Comparison of ENCODE assay signal across 23 cellular contexts in the genomic region with DNA sequence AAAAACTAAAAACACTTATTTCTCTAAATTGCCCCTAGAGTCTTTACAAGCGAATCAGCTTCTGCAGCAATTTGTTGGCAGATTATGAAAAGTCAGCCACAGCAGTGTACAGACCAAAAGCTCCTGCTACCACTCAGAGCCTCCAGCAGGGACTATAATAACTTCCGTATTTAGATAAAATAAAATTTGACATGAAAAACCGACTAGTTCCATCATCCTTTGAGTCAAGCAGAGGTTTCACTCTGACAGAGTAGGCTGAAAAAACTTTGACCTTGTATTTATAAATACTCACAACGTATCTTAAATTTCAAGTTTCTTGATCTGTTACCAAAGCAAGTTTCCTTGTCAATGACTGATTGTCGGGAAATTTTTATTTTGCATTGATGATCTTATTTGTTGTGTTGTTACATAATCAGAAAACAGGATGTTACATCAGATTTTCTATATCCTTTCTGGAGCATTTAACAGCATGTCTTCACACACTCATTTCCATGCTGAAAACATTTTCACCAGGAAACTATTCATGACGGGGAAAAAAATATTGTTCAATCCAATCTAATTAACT.
DNase-seq lines count a peak whose midpoint lies in the region; ATAC-seq and TF ChIP-seq lines count a peak whose summit lies in the region.
"Had no signal": no experiment of that assay in that cellular context is flagged by ENCODE, and none has a peak within 500 bp of the region (broad histone marks: within the 10 kb centered on the region; RNA-seq: fewer than 3 reads in every experiment).

No MANE protein-coding gene starts in this region.

- H3K9me2 ChIP-seq in OCI-LY7 (ENCODE audit: insufficient read depth, low read length), result no peaks in the 10 kb centered on the region
- H3K9me2 ChIP-seq in GM23248 (ENCODE audit: insufficient read depth), result no peaks in the 10 kb centered on the region

- no peaks in the 10 kb centered on the region for H3K36me3 ChIP-seq in OCI-LY7 (ENCODE audit: insufficient read depth, low read length)
- no peaks in the 10 kb centered on the region for H3K36me3 ChIP-seq in GM23248 (ENCODE audit: low read depth)
- H3K36me3 ChIP-seq: breast epithelium, thoracic aorta had no signal

- H3K36me3 Mint-ChIP-seq in stimulated activated naive CD8-positive, alpha-beta T cell treated with anti-CD3 and anti-CD28 coated beads, Interleukin-15, Interleukin-2, amounts not matched to agents 100 ng/mL and 50 ng/mL, for 24 hours (ENCODE audit: low read depth), result no peaks in the 10 kb centered on the region
- H3K36me3 Mint-ChIP-seq: activated CD8-positive, alpha-beta memory T cell treated with anti-CD3 and anti-CD28 coated beads, Interleukin-2, amount 10 ng/mL, durations not matched to agents 7 days and 5 days; CD14-positive monocyte; mesothelial cell of epicardium had no signal

- H3K9me3 ChIP-seq in OCI-LY7 (ENCODE audit: low read length), result no peaks in the 10 kb centered on the region
- H3K9me3 ChIP-seq in GM23248 (ENCODE audit: low read depth), result no peaks in the 10 kb centered on the region
- H3K9me3 ChIP-seq: breast epithelium, thoracic aorta had no signal

- intact Hi-C loops in OCI-LY7 (cut with micrococcal nuclease; ENCODE audit: unreplicated experiment), result no loop called here

- no peaks in the 10 kb centered on the region for H3F3A ChIP-seq in GM23248 (ENCODE audit: insufficient read depth)

- no peaks in the 10 kb centered on the region for H3K27me3 Mint-ChIP-seq in stimulated activated naive CD8-positive, alpha-beta T cell treated with anti-CD3 and anti-CD28 coated beads, Interleukin-15, Interleukin-2, amounts not matched to agents 100 ng/mL and 50 ng/mL, for 24 hours
- no peaks in the 10 kb centered on the region for H3K27me3 Mint-ChIP-seq in stimulated activated naive CD8-positive, alpha-beta T cell treated with anti-CD3 and anti-CD28 coated beads, Interleukin-15, amount 100 ng/mL, for 72 hours
- H3K27me3 Mint-ChIP-seq: activated CD8-positive, alpha-beta memory T cell treated with anti-CD3 and anti-CD28 coated beads, Interleukin-2, amount 10 ng/mL, durations not matched to agents 7 days and 5 days had no signal

- no peak for TF ChIP-seq CTCF in OCI-LY7 (conservative IDR thresholded peaks at IDR 0.05; ENCODE audit: low read length)

- H3K27me3 ChIP-seq in GM23248 (replicated peaks; ENCODE audit: insufficient read depth), result peaks cover 26% of the 10 kb centered on the region
- H3K27me3 ChIP-seq: breast epithelium had no signal

- H3K4me1 ChIP-seq in OCI-LY7 (ENCODE audit: insufficient read depth, low read length, poor library complexity, severe bottlenecking) (no peaks in the 10 kb centered on the region), GM23248 (ENCODE audit: insufficient read depth) (no peaks in the 10 kb centered on the region)
- H3K4me1 ChIP-seq: breast epithelium, parathyroid adenoma had no signal

- H2AFZ ChIP-seq in OCI-LY7 (ENCODE audit: low read length), result peak overlapping the region; percentile 12; the same call in 1 of the 2 replicates
- H2AFZ ChIP-seq in GM23248, result no peak overlapping the region
- H2AFZ ChIP-seq: parathyroid adenoma had no signal

- H3K4me2 ChIP-seq in OCI-LY7 (ENCODE audit: low read length) (peak overlapping the region; percentile 6; the same call in 1 of the 2 replicates), GM23248 (ENCODE audit: unreplicated experiment) (no peak overlapping the region)

- no peak overlapping the region for H3K9ac ChIP-seq in GM23248
- H3K9ac ChIP-seq: parathyroid adenoma had no signal

- no peaks in the 10 kb centered on the region for H3K79me2 ChIP-seq in OCI-LY7 (ENCODE audit: insufficient read depth, low read depth, low read length)
- no peaks in the 10 kb centered on the region for H3K79me2 ChIP-seq in GM23248 (ENCODE audit: insufficient read depth)
- H3K79me2 ChIP-seq: parathyroid adenoma had no signal

- no peaks in the 10 kb centered on the region for H3K4me1 Mint-ChIP-seq in stimulated activated naive CD8-positive, alpha-beta T cell treated with anti-CD3 and anti-CD28 coated beads, Interleukin-15, Interleukin-2, amounts not matched to agents 100 ng/mL and 50 ng/mL, for 24 hours (ENCODE audit: low read depth)
- H3K4me1 Mint-ChIP-seq in stimulated activated naive CD8-positive, alpha-beta T cell treated with anti-CD3 and anti-CD28 coated beads, Interleukin-15, amount 100 ng/mL, for 72 hours, result no peaks in the 10 kb centered on the region
- H3K4me1 Mint-ChIP-seq: activated CD8-positive, alpha-beta memory T cell treated with anti-CD3 and anti-CD28 coated beads, Interleukin-2, amount 10 ng/mL, durations not matched to agents 7 days and 5 days; CD14-positive monocyte had no signal

- no peaks in the 10 kb centered on the region for H3K9me3 Mint-ChIP-seq in stimulated activated naive CD8-positive, alpha-beta T cell treated with anti-CD3 and anti-CD28 coated beads, Interleukin-15, Interleukin-2, amounts not matched to agents 100 ng/mL and 50 ng/mL, for 24 hours
- H3K9me3 Mint-ChIP-seq in stimulated activated naive CD8-positive, alpha-beta T cell treated with anti-CD3 and anti-CD28 coated beads, Interleukin-15, amount 100 ng/mL, for 72 hours, result no peaks in the 10 kb centered on the region
- H3K9me3 Mint-ChIP-seq: CD14-positive monocyte, nephron had no signal

- H3K4me3 ChIP-seq in OCI-LY7 (ENCODE audit: low read depth, low read length, poor library complexity, severe bottlenecking), result no peak overlapping the region
- no peak overlapping the region for H3K4me3 ChIP-seq in GM23248
- H3K4me3 ChIP-seq: breast epithelium, coronary artery, thoracic aorta had no signal

- ATAC-seq in stimulated activated naive CD8-positive, alpha-beta T cell treated with anti-CD3 and anti-CD28 coated beads, Interleukin-15, amount 100 ng/mL, for 72 hours, result no peak
- ATAC-seq in HG03565 (IDR thresholded peaks at IDR 0.05; ENCODE audit: unreplicated experiment), result peak; percentile 69
- ATAC-seq in GM18511 (IDR thresholded peaks at IDR 0.05; ENCODE audit: unreplicated experiment), result no peak
- ATAC-seq: activated CD8-positive, alpha-beta memory T cell treated with anti-CD3 and anti-CD28 coated beads, Interleukin-2, amount 10 ng/mL, durations not matched to agents 7 days and 5 days; left colon; sciatic nerve had no signal

- H3K27ac Mint-ChIP-seq in stimulated activated naive CD8-positive, alpha-beta T cell treated with anti-CD3 and anti-CD28 coated beads, Interleukin-15, Interleukin-2, amounts not matched to agents 100 ng/mL and 50 ng/mL, for 24 hours, result peak overlapping the region; percentile 11
- peak overlapping the region in 1 of 2 donors; percentile 89 for H3K27ac Mint-ChIP-seq in stimulated activated naive CD8-positive, alpha-beta T cell treated with anti-CD3 and anti-CD28 coated beads, Interleukin-15, amount 100 ng/mL, for 72 hours
- H3K27ac Mint-ChIP-seq: activated CD8-positive, alpha-beta memory T cell treated with anti-CD3 and anti-CD28 coated beads, Interleukin-2, amount 10 ng/mL, durations not matched to agents 7 days and 5 days; CD14-positive monocyte; mesothelial cell of epicardium; nephron had no signal

- CTCF ChIA-PET in OCI-LY7 (lab: Charles Lee; ENCODE audit: unreplicated experiment), result no interaction called here

- no peak overlapping the region for H3K27ac ChIP-seq in OCI-LY7 (ENCODE audit: low read depth, low read length, poor library complexity, severe bottlenecking)
- H3K27ac ChIP-seq in GM23248, result no peak overlapping the region
- H3K27ac ChIP-seq: breast epithelium, parathyroid adenoma, thoracic aorta had no signal

- H3K4me3 Mint-ChIP-seq in stimulated activated naive CD8-positive, alpha-beta T cell treated with anti-CD3 and anti-CD28 coated beads, Interleukin-15, Interleukin-2, amounts not matched to agents 100 ng/mL and 50 ng/mL, for 24 hours, result no peak overlapping the region
- no peak overlapping the region for H3K4me3 Mint-ChIP-seq in stimulated activated naive CD8-positive, alpha-beta T cell treated with anti-CD3 and anti-CD28 coated beads, Interleukin-15, amount 100 ng/mL, for 72 hours
- H3K4me3 Mint-ChIP-seq: activated CD8-positive, alpha-beta memory T cell treated with anti-CD3 and anti-CD28 coated beads, Interleukin-2, amount 10 ng/mL, durations not matched to agents 7 days and 5 days; CD14-positive monocyte; mesothelial cell of epicardium; nephron had no signal

- no peak for DNase-seq in stimulated activated naive CD8-positive, alpha-beta T cell treated with anti-CD3 and anti-CD28 coated beads, Interleukin-15, amount 100 ng/mL, for 72 hours
- DNase-seq in OCI-LY7 (ENCODE audit: low spot score) (peak; percentile 25), NCI-H226 (no peak), C1 segment of cervical spinal cord (lab: John Stamatoyannopoulos, UW) (no peak), GM23248 (no peak)
- DNase-seq: activated CD8-positive, alpha-beta memory T cell treated with anti-CD3 and anti-CD28 coated beads, Interleukin-2, amount 10 ng/mL, durations not matched to agents 7 days and 5 days; activated effector memory CD4-positive, alpha-beta T cell treated with Interleukin-2 at 50 U/mL for 16 hours; DMS153; GF-D8; left colon; NCI-H187 treated with DMSO at 0.1 percent for 48 hours; T1000 had no signal

- H4K20me1 ChIP-seq in OCI-LY7 (ENCODE audit: insufficient read depth, low read length), result no peaks in the 10 kb centered on the region; the same call in 1 of the 2 replicates
- no peaks in the 10 kb centered on the region for H4K20me1 ChIP-seq in GM23248 (ENCODE audit: insufficient read depth)

- in situ Hi-C loops in GM23248 (cut with MboI), result no loop called here

- 50 to 55% methylated on average over 6 of the region's 6 CpGs for whole genome bisulfite sequencing in GM23248 (ENCODE audit: low coverage in 1 of 2, low lambda C conversion rate in 2 of 2, missing lambda C conversion rate in 2 of 2), 2 experiments

- BruUV-seq in OCI-LY7 (replicated peaks; lab: Mats Ljungman, UMichigan), result no TSS peak

- POLR2A ChIA-PET in OCI-LY7 (lab: Charles Lee), result interaction anchor here (0.7 kb wide), 2 partner anchors 24 to 34 kb away, joined by 3 read pairs; no protein-coding TSS in a partner anchor
